Comparison of ENCODE assay signal across 25 cellular contexts in the genomic region with DNA sequence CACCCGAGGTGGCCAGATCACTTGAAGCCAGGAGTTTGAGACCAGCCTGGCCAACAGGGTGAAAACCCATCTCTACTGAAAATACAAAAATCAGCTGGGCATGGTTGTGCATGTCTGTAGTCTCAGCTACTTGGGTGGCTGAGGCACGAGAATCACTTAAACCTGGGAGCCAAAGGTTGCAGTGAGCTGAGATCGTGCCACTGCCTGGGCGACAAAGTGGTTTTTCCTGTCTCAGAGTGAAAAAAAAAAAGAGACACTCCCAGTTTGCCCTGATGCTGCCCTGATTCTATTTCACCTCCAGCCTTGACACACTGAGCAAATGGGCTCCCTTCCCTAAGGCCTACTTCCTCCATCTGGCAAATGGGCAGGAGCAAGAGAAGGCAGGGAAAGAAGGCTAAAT. TPM values are rescaled to one million over a fixed set of nuclear protein-coding genes. Genes with fewer than 3 reads are reported as not detected.
DNase-seq lines count a peak whose midpoint lies in the region; ATAC-seq and TF ChIP-seq lines count a peak whose summit lies in the region.
"Had no signal": no experiment of that assay in that cellular context is flagged by ENCODE, and none has a peak within 500 bp of the region (broad histone marks: within the 10 kb centered on the region; RNA-seq: fewer than 3 reads in every experiment).

No MANE protein-coding gene starts in this region.

- H3F3A ChIP-seq in GM23338 (replicated peaks; ENCODE audit: low read depth): no peaks in the 10 kb centered on the region
- no peaks in the 10 kb centered on the region for H3F3A ChIP-seq in PC-3 (ENCODE audit: low read length, unreplicated experiment)

- POLR2A ChIA-PET in PC-3 (lab: Charles Lee; ENCODE audit: unreplicated experiment): no interaction called here

- no peaks in the 10 kb centered on the region for H3K36me3 Mint-ChIP-seq in Calu3 (ENCODE audit: insufficient read depth, unreplicated experiment)
- no peaks in the 10 kb centered on the region for H3K36me3 Mint-ChIP-seq in GM23338 (ENCODE audit: low read depth)
- no peaks in the 10 kb centered on the region for H3K36me3 Mint-ChIP-seq in endothelial cell (ENCODE audit: low read depth, unreplicated experiment)
- H3K36me3 Mint-ChIP-seq: activated naive CD8-positive, alpha-beta T cell treated with anti-CD3 and anti-CD28 coated beads, Interleukin-2, amount 10 ng/mL, durations not matched to agents 7 days and 5 days; naive thymus-derived CD8-positive, alpha-beta T cell; stimulated activated memory B cell treated with anti-CD40 and anti-IgM and Interleukin-4, amounts not matched to agents 10 μg/mL and 1 μg/mL and 100 μg/mL, for 72 hours had no signal

- peaks cover 4% of the 10 kb centered on the region; the same call in 1 of the 2 replicates for H3K9me2 ChIP-seq in GM23338 (ENCODE audit: insufficient read depth)
- H3K9me2 ChIP-seq in PC-3 (replicated peaks; ENCODE audit: low read length): no peaks in the 10 kb centered on the region

- no peaks in the 10 kb centered on the region for H3K36me3 ChIP-seq in GM23338 (ENCODE audit: insufficient read depth)
- no peaks in the 10 kb centered on the region for H3K36me3 ChIP-seq in PC-3 (ENCODE audit: low read depth, low read length)
- H3K36me3 ChIP-seq in mucosa of rectum (ENCODE audit: control insufficient read depth in 2 of 2, insufficient read depth in 2 of 2, low read length in 2 of 2): no peaks in the 10 kb centered on the region
- H3K36me3 ChIP-seq: BLaER1 treated with 17β-estradiol and CSF1 and Interleukin-3, amounts not matched to agents 10 nM and 100 nM; right atrium auricular region; suprapubic skin had no signal

- H3K4me2 ChIP-seq in GM23338 (no peak overlapping the region), PC-3 (ENCODE audit: low read length) (peak overlapping the region; percentile 16)
- H3K4me2 ChIP-seq: BLaER1 treated with 17β-estradiol and CSF1 and Interleukin-3, amounts not matched to agents 10 nM and 100 nM had no signal

- H3K27ac Mint-ChIP-seq in Calu3 (ENCODE audit: unreplicated experiment): no peak overlapping the region
- H3K27ac Mint-ChIP-seq in GM23338: no peak overlapping the region
- H3K27ac Mint-ChIP-seq in endothelial cell (ENCODE audit: unreplicated experiment): no peak overlapping the region
- H3K27ac Mint-ChIP-seq: activated naive CD8-positive, alpha-beta T cell treated with anti-CD3 and anti-CD28 coated beads, Interleukin-2, amount 10 ng/mL, durations not matched to agents 7 days and 5 days; stimulated activated memory B cell treated with anti-CD40 and anti-IgM and Interleukin-4, amounts not matched to agents 10 μg/mL and 1 μg/mL and 100 μg/mL, for 72 hours; T-helper 2 cell treated with Interferon-gamma antibody and Interleukin-4, amounts not matched to agents 5 μg/mL and 100 μg/mL, for 36 hours had no signal

- DNase-seq in Calu3: peak; percentile 30
- no peak for DNase-seq in GM23338 (ENCODE audit: low spot score)
- DNase-seq in PC-3: peak; percentile 40
- no peak for DNase-seq in AG08395 (ENCODE audit: low spot score)
- no peak for DNase-seq in endothelial cell (ENCODE audit: low spot score)
- no peak for DNase-seq in GM20000 (ENCODE audit: low spot score)
- DNase-seq in activated gamma-delta T cell (lab: John Stamatoyannopoulos, UW): no peak
- DNase-seq: ACHN; activated CD8-positive, alpha-beta memory T cell treated with anti-CD3 and anti-CD28 coated beads, Interleukin-2, amount 50 U/mL, for 48 hours; activated naive CD8-positive, alpha-beta T cell treated with anti-CD3 and anti-CD28 coated beads, Interleukin-2, amount 10 ng/mL, durations not matched to agents 7 days and 5 days; cerebellar nuclear complex; IMR-90; mesenchymal stem cell; naive thymus-derived CD8-positive, alpha-beta T cell; NCI-H1105 treated with DMSO at 0.1 percent for 48 hours; NCI-H2081 treated with DMSO at 0.1 percent for 48 hours; NCI-H526 treated with DMSO at 0.1 percent for 48 hours; stimulated activated CD4-positive, alpha-beta T cell treated with anti-CD3 and anti-CD28 coated beads, Interleukin-4, amount 100 ng/mL, for 1 hour had no signal

- no peak for ATAC-seq in GM23338
- ATAC-seq in PC-3: peak; percentile 14; the same call in 1 of the 2 replicates
- ATAC-seq: naive thymus-derived CD8-positive, alpha-beta T cell; stimulated activated memory B cell treated with anti-CD40 and anti-IgM and Interleukin-4, amounts not matched to agents 10 μg/mL and 1 μg/mL and 100 μg/mL, for 72 hours had no signal

- H3K9me3 ChIP-seq in PC-3 (ENCODE audit: low read length) (no peaks in the 10 kb centered on the region), mucosa of rectum (ENCODE audit: control insufficient read depth in 2 of 2, low read length in 2 of 2) (no peaks in the 10 kb centered on the region)
- H3K9me3 ChIP-seq: BLaER1 treated with 17β-estradiol and CSF1 and Interleukin-3, amounts not matched to agents 10 nM and 100 nM; right atrium auricular region; suprapubic skin had no signal

- H3K27me3 ChIP-seq in GM23338 (ENCODE audit: insufficient read depth) (no peaks in the 10 kb centered on the region), PC-3 (ENCODE audit: low read length) (0 out of 2 replicates have a peak, but pooled peaks cover 3% of the 10 kb centered on the region), mucosa of rectum (ENCODE audit: control insufficient read depth in 2 of 2, insufficient read depth in 2 of 2, low read length in 2 of 2) (no peaks in the 10 kb centered on the region)
- H3K27me3 ChIP-seq: BLaER1 treated with 17β-estradiol and CSF1 and Interleukin-3, amounts not matched to agents 10 nM and 100 nM; right atrium auricular region had no signal

- CTCF ChIA-PET in Calu3 (lab: Charles Lee) (interaction anchor here (0.7 to 1.3 kb wide), 5 partner anchors 9 to 234 kb away, joined by 3 to 5 read pairs (median 3); partner anchors contain the start of gene VTI1B), PC-3 (lab: Charles Lee) (no interaction called here)

- H3K4me3 Mint-ChIP-seq in Calu3 (ENCODE audit: low read depth, unreplicated experiment): no peak overlapping the region
- no peak overlapping the region for H3K4me3 Mint-ChIP-seq in GM23338
- H3K4me3 Mint-ChIP-seq in endothelial cell (ENCODE audit: unreplicated experiment): no peak overlapping the region
- H3K4me3 Mint-ChIP-seq: activated naive CD8-positive, alpha-beta T cell treated with anti-CD3 and anti-CD28 coated beads, Interleukin-2, amount 10 ng/mL, durations not matched to agents 7 days and 5 days; naive thymus-derived CD8-positive, alpha-beta T cell; stimulated activated memory B cell treated with anti-CD40 and anti-IgM and Interleukin-4, amounts not matched to agents 10 μg/mL and 1 μg/mL and 100 μg/mL, for 72 hours; T-helper 2 cell treated with Interferon-gamma antibody and Interleukin-4, amounts not matched to agents 5 μg/mL and 100 μg/mL, for 36 hours had no signal

- H3K9ac ChIP-seq in PC-3 (ENCODE audit: low read length) (no peak overlapping the region), mucosa of rectum (ENCODE audit: low read depth in 1 of 2, low read length in 2 of 2) (peak overlapping the region in 1 of 2 donors; percentile 36)
- H3K9ac ChIP-seq: BLaER1 treated with 17β-estradiol and CSF1 and Interleukin-3, amounts not matched to agents 10 nM and 100 nM had no signal

- H3K4me1 ChIP-seq in GM23338 (ENCODE audit: insufficient read depth): peaks cover 19% of the 10 kb centered on the region
- H3K4me1 ChIP-seq in PC-3 (ENCODE audit: insufficient read depth, low read length): peaks cover 4% of the 10 kb centered on the region; the same call in 1 of the 2 replicates
- peaks cover 10 to 19% of the 10 kb centered on the region in 2 donors for H3K4me1 ChIP-seq in mucosa of rectum (ENCODE audit: control insufficient read depth in 2 of 2, insufficient read depth in 2 of 2, low read length in 2 of 2)
- H3K4me1 ChIP-seq: BLaER1 treated with 17β-estradiol and CSF1 and Interleukin-3, amounts not matched to agents 10 nM and 100 nM; right atrium auricular region; suprapubic skin had no signal

- H3K27ac ChIP-seq in GM23338 (ENCODE audit: low read depth) (no peak overlapping the region), PC-3 (ENCODE audit: low read length) (no peak overlapping the region), mucosa of rectum (ENCODE audit: low read depth in 2 of 2, low read length in 2 of 2) (peak overlapping the region; percentile 82 to 86)
- H3K27ac ChIP-seq: BLaER1 treated with 17β-estradiol and CSF1 and Interleukin-3, amounts not matched to agents 10 nM and 100 nM; epithelial cell of prostate; right atrium auricular region; suprapubic skin had no signal

- peak overlapping the region; percentile 74; the same call in 1 of the 2 replicates for H2AFZ ChIP-seq in GM23338
- H2AFZ ChIP-seq in PC-3 (ENCODE audit: low read length): 0 out of 2 replicates have a peak overlapping the region, but pooled peaks have one; percentile 1

- H3K4me3 ChIP-seq in GM23338 (no peak overlapping the region), PC-3 (ENCODE audit: low read length) (no peak overlapping the region), mucosa of rectum (ENCODE audit: low read length in 2 of 2) (no peak overlapping the region)
- H3K4me3 ChIP-seq: BLaER1 treated with 17β-estradiol and CSF1 and Interleukin-3, amounts not matched to agents 10 nM and 100 nM; right atrium auricular region; suprapubic skin had no signal

- H4K20me1 ChIP-seq in GM23338 (replicated peaks; ENCODE audit: insufficient read depth) (no peaks in the 10 kb centered on the region), PC-3 (ENCODE audit: low read length) (no peaks in the 10 kb centered on the region)
- H4K20me1 ChIP-seq: BLaER1 treated with 17β-estradiol and CSF1 and Interleukin-3, amounts not matched to agents 10 nM and 100 nM had no signal

- intact Hi-C loops in Calu3 (cut with micrococcal nuclease; ENCODE audit: unreplicated experiment): no loop called here
- intact Hi-C loops in PC-3 (cut with micrococcal nuclease): no loop called here

- H3K9me3 Mint-ChIP-seq in Calu3 (ENCODE audit: low read depth, unreplicated experiment) (no peaks in the 10 kb centered on the region), GM23338 (no peaks in the 10 kb centered on the region), endothelial cell (ENCODE audit: unreplicated experiment) (no peaks in the 10 kb centered on the region)
- H3K9me3 Mint-ChIP-seq: activated naive CD8-positive, alpha-beta T cell treated with anti-CD3 and anti-CD28 coated beads, Interleukin-2, amount 10 ng/mL, durations not matched to agents 7 days and 5 days; naive thymus-derived CD8-positive, alpha-beta T cell; stimulated activated memory B cell treated with anti-CD40 and anti-IgM and Interleukin-4, amounts not matched to agents 10 μg/mL and 1 μg/mL and 100 μg/mL, for 72 hours; T-helper 2 cell treated with Interferon-gamma antibody and Interleukin-4, amounts not matched to agents 5 μg/mL and 100 μg/mL, for 36 hours had no signal

- peaks cover 41% of the 10 kb centered on the region for H3K4me1 Mint-ChIP-seq in Calu3 (ENCODE audit: low read depth, unreplicated experiment)
- H3K4me1 Mint-ChIP-seq in GM23338: peaks cover 29% of the 10 kb centered on the region
- peaks cover 12% of the 10 kb centered on the region for H3K4me1 Mint-ChIP-seq in endothelial cell (ENCODE audit: unreplicated experiment)
- H3K4me1 Mint-ChIP-seq: activated naive CD8-positive, alpha-beta T cell treated with anti-CD3 and anti-CD28 coated beads, Interleukin-2, amount 10 ng/mL, durations not matched to agents 7 days and 5 days; naive thymus-derived CD8-positive, alpha-beta T cell; stimulated activated memory B cell treated with anti-CD40 and anti-IgM and Interleukin-4, amounts not matched to agents 10 μg/mL and 1 μg/mL and 100 μg/mL, for 72 hours had no signal

- H3K27me3 Mint-ChIP-seq in Calu3 (ENCODE audit: unreplicated experiment): peaks cover 22% of the 10 kb centered on the region
- H3K27me3 Mint-ChIP-seq in GM23338 (ENCODE audit: insufficient read depth, low read depth, poor library complexity): peaks cover 13% of the 10 kb centered on the region
- peaks cover 4% of the 10 kb centered on the region for H3K27me3 Mint-ChIP-seq in endothelial cell (ENCODE audit: unreplicated experiment)

- H3K79me2 ChIP-seq in GM23338 (replicated peaks; ENCODE audit: insufficient read depth): no peaks in the 10 kb centered on the region
- H3K79me2 ChIP-seq in PC-3 (ENCODE audit: low read length): no peaks in the 10 kb centered on the region

- TF ChIP-seq CTCF in Calu3 (IDR thresholded peaks at IDR 0.05; ENCODE audit: unreplicated experiment): no peak
- TF ChIP-seq CTCF in GM23338 (conservative IDR thresholded peaks at IDR 0.05; ENCODE audit: low read depth in 2 of 2): no peak
- no peak for TF ChIP-seq CTCF in PC-3 (conservative IDR thresholded peaks at IDR 0.05; ENCODE audit: low read depth, low read length)
- no peak for TF ChIP-seq CTCF in endothelial cell (IDR thresholded peaks at IDR 0.05; ENCODE audit: unreplicated experiment)
- TF ChIP-seq CTCF in GM20000 (IDR thresholded peaks at IDR 0.05; ENCODE audit: extremely low read depth, missing control alignments): no peak

- no TSS peak for BruUV-seq in Calu3 (replicated peaks; lab: Mats Ljungman, UMichigan)
- BruUV-seq in PC-3 (replicated peaks; lab: Mats Ljungman, UMichigan): no TSS peak

RNA-seq across cellular contexts. Expression of gene PLEK2, which starts 28.5 kb away (rescaled TPM):
- 34.8 and 39.5 TPM in 2 replicates for total RNA-seq in Calu3 (2022)
- total RNA-seq in GM23338 (2014; rRNA removed; shearing (Covaris generic)): 1.0 TPM in 1 of 2 replicates, not detected in the other
- polyA plus RNA-seq in GM23338 (2016; fragmentation: Nextera tagmentation; extraction: Ambion mirVana): 0.61 and 2.2 TPM in 2 replicates
- 48.0 and 57.2 TPM in 2 replicates for total RNA-seq in PC-3 (2014; rRNA removed)
- total RNA-seq in endothelial cell (ENCODE audit: unreplicated experiment): 0.62 TPM

RNA-seq across cellular contexts. Expression of gene TMEM229B, which starts 48.0 kb away (rescaled TPM):
- total RNA-seq in Calu3 (2022) (0.76 and 2.5 TPM in 2 replicates), PC-3 (2014; rRNA removed) (not detected in 2 replicates), endothelial cell (ENCODE audit: unreplicated experiment) (0.08 TPM)
- 1.6 and 2.4 TPM in 2 replicates for total RNA-seq in GM23338 (2014; rRNA removed; shearing (Covaris generic))
- polyA plus RNA-seq in GM23338 (2016; fragmentation: Nextera tagmentation; extraction: Ambion mirVana): 0.42 TPM in 1 of 2 replicates, not detected in the other
- polyA plus RNA-seq: IMR-90 had no signal

Comparison
In these comparisons a context has a peak if more than half of its experiments do, and no peak if none do; other contexts are left out.
1. DNase-seq: peak in Calu3 (single experiment) and PC-3 (single experiment); none in GM23338 (single experiment), AG08395 (single experiment), endothelial cell (single experiment), GM20000 (single experiment) and activated gamma-delta T cell (single experiment).
2. H3K27ac ChIP-seq: peak in mucosa of rectum (2 of 2); none in GM23338 (single experiment) and PC-3 (single experiment).
3. RNA of gene PLEK2, which starts 28.5 kb away (total RNA-seq): 48.0 to 57.2 TPM in PC-3 and 34.8 to 39.5 TPM in Calu3; 1.0 TPM in GM23338 and 0.62 TPM in endothelial cell (single experiment); every median in the first group is over 10 times any median in the second.